Comparison of ENCODE assay signal across 16 cellular contexts in genomic region chr6:43489277-43490072, GRCh38. TPM values are rescaled to one million over a fixed set of nuclear protein-coding genes. Genes with fewer than 3 reads are reported as not detected.
DNase-seq lines count a peak whose midpoint lies in the region; ATAC-seq and TF ChIP-seq lines count a peak whose summit lies in the region.
"Had no signal": no experiment of that assay in that cellular context is flagged by ENCODE, and none has a peak within 500 bp of the region (broad histone marks: within the 10 kb centered on the region; RNA-seq: fewer than 3 reads in every experiment).

No MANE protein-coding gene starts in this region.

- H3K27me3 Mint-ChIP-seq in activated T-helper 1 cell treated with anti-CD3 and anti-CD28 coated beads, Interleukin-12 subunit alpha, Interleukin-12 subunit beta, Interleukin-2, Interleukin-4 antibody, amounts not matched to agents 30 ng/mL and 10 ng/mL and 1 ng/mL, durations not matched to agents 14 hours and 24 hours and 36 hours (ENCODE audit: insufficient read depth) = no peaks in the 10 kb centered on the region
- H3K27me3 Mint-ChIP-seq: activated CD4-positive, alpha-beta memory T cell treated with anti-CD3 and anti-CD28 coated beads, Interleukin-2, amount 10 ng/mL, durations not matched to agents 7 days and 5 days had no signal

- intact Hi-C loops in activated T-helper 1 cell treated with anti-CD3 and anti-CD28 coated beads, Interleukin-12 subunit alpha, Interleukin-12 subunit beta, Interleukin-2, Interleukin-4 antibody, amounts not matched to agents 30 ng/mL and 10 ng/mL and 1 ng/mL, durations not matched to agents 14 hours and 24 hours and 36 hours (cut with micrococcal nuclease) = no loop called here

- H2AK5ac ChIP-seq in trophoblast cell (ENCODE audit: low read length) = no peak overlapping the region
- H2AK5ac ChIP-seq in mesenchymal stem cell (ENCODE audit: low read length, severe bottlenecking) = no peak overlapping the region

- H2AFZ ChIP-seq in trophoblast cell (ENCODE audit: insufficient read depth, low read length, poor library complexity) (no peak overlapping the region), mesenchymal stem cell (ENCODE audit: low read depth, low read length) (no peak overlapping the region)

- H3K27ac ChIP-seq in trophoblast cell (ENCODE audit: low read depth, low read length) (peak overlapping the region; percentile 18), mesenchymal stem cell (ENCODE audit: low read length, poor library complexity, severe bottlenecking) (no peak overlapping the region)

- H3K4me3 ChIP-seq in BE2C (ENCODE audit: low read depth, low read length) = no peak overlapping the region; the same call in 1 of the 2 replicates
- no peak overlapping the region for H3K4me3 ChIP-seq in trophoblast cell (ENCODE audit: low read depth, low read length)
- H3K4me3 ChIP-seq in mesenchymal stem cell (ENCODE audit: insufficient read depth in 1 of 2, low read depth in 1 of 2, low read length in 2 of 2) = no peak overlapping the region
- H3K4me3 ChIP-seq: mucosa of descending colon had no signal

- H3K4me2 ChIP-seq in trophoblast cell (ENCODE audit: low read length) = peak overlapping the region; percentile 22
- no peak overlapping the region for H3K4me2 ChIP-seq in mesenchymal stem cell (ENCODE audit: low read length, poor library complexity, severe bottlenecking)

- peaks cover 4% of the 10 kb centered on the region for H3K36me3 Mint-ChIP-seq in activated T-helper 1 cell treated with anti-CD3 and anti-CD28 coated beads, Interleukin-12 subunit alpha, Interleukin-12 subunit beta, Interleukin-2, Interleukin-4 antibody, amounts not matched to agents 30 ng/mL and 10 ng/mL and 1 ng/mL, durations not matched to agents 14 hours and 24 hours and 36 hours (ENCODE audit: low read depth)

- H4K91ac ChIP-seq in trophoblast cell (ENCODE audit: low read depth, low read length) (peak overlapping the region; percentile 5), mesenchymal stem cell (ENCODE audit: low read length) (no peak overlapping the region)

- H3K9me3 Mint-ChIP-seq in activated T-helper 1 cell treated with anti-CD3 and anti-CD28 coated beads, Interleukin-12 subunit alpha, Interleukin-12 subunit beta, Interleukin-2, Interleukin-4 antibody, amounts not matched to agents 30 ng/mL and 10 ng/mL and 1 ng/mL, durations not matched to agents 14 hours and 24 hours and 36 hours = no peaks in the 10 kb centered on the region
- H3K9me3 Mint-ChIP-seq: activated CD4-positive, alpha-beta memory T cell treated with anti-CD3 and anti-CD28 coated beads, Interleukin-2, amount 10 ng/mL, durations not matched to agents 7 days and 5 days; activated T-helper 2 cell treated with anti-CD3 and anti-CD28 coated beads, Interferon-gamma antibody, Interleukin-2, Interleukin-4, amounts not matched to agents 10 μg/mL and 5 μg/mL and 100 μg/mL, durations not matched to agents 14 hours and 24 hours and 36 hours; immature natural killer cell had no signal

- peaks cover 19% of the 10 kb centered on the region for H3K4me1 ChIP-seq in BE2C
- peaks cover 23 to 29% of the 10 kb centered on the region in 2 experiments for H3K4me1 ChIP-seq in trophoblast cell (ENCODE audit: control insufficient read depth in 1 of 2, insufficient read depth in 2 of 2, low read length in 2 of 2)
- H3K4me1 ChIP-seq in mesenchymal stem cell (ENCODE audit: control insufficient read depth, insufficient read depth, low read depth, low read length) = peaks cover 9% of the 10 kb centered on the region

- no peak overlapping the region for H2BK120ac ChIP-seq in trophoblast cell (ENCODE audit: insufficient read depth, low read length, poor library complexity)
- no peak overlapping the region for H2BK120ac ChIP-seq in mesenchymal stem cell (ENCODE audit: low read depth, low read length)

- H3K36me3 ChIP-seq in BE2C = peaks cover 7% of the 10 kb centered on the region
- H3K36me3 ChIP-seq in trophoblast cell (ENCODE audit: control insufficient read depth in 1 of 2, insufficient read depth in 2 of 2, low read length in 2 of 2) = no peaks in the 10 kb centered on the region
- H3K36me3 ChIP-seq in mesenchymal stem cell (ENCODE audit: control insufficient read depth in 1 of 2, insufficient read depth in 2 of 2, low read depth in 1 of 2, low read length in 2 of 2) = peaks cover 6 to 17% of the 10 kb centered on the region in 2 experiments

- no peak overlapping the region for H2BK12ac ChIP-seq in trophoblast cell (ENCODE audit: low read length)
- H2BK12ac ChIP-seq in mesenchymal stem cell (ENCODE audit: low read length in 2 of 2) = no peak overlapping the region

- no peak overlapping the region for H4K12ac ChIP-seq in trophoblast cell (ENCODE audit: low read depth, low read length)

- no peaks in the 10 kb centered on the region for H3K27me3 ChIP-seq in BE2C
- H3K27me3 ChIP-seq in trophoblast cell (ENCODE audit: insufficient read depth, low read length) = no peaks in the 10 kb centered on the region
- no peaks in the 10 kb centered on the region for H3K27me3 ChIP-seq in mesenchymal stem cell (ENCODE audit: control insufficient read depth in 1 of 2, insufficient read depth in 1 of 2, low read length in 2 of 2)

- H3K9me3 ChIP-seq in BE2C (no peaks in the 10 kb centered on the region), trophoblast cell (ENCODE audit: insufficient read depth, low read depth, low read length) (no peaks in the 10 kb centered on the region), mesenchymal stem cell (ENCODE audit: control insufficient read depth, low read length) (no peaks in the 10 kb centered on the region)
- H3K9me3 ChIP-seq: mucosa of descending colon had no signal

- H3K9ac ChIP-seq in trophoblast cell (ENCODE audit: low read length) (no peak overlapping the region), mesenchymal stem cell (ENCODE audit: low read length) (no peak overlapping the region)

- DNase-seq in BE2C (peak; percentile 77), NCI-H1694 (lab: John Stamatoyannopoulos, UW) (peak; percentile 56), globus pallidus (ENCODE audit: low spot score) (peak; percentile 99), trophoblast cell (peak; percentile 58 to 66), cerebellar cortex (ENCODE audit: low spot score) (no peak), mesenchymal stem cell (no peak)
- no peak for DNase-seq in activated T-helper 1 cell treated with anti-CD3 and anti-CD28 coated beads, Interleukin-12 subunit alpha, Interleukin-12 subunit beta, Interleukin-2, Interleukin-4 antibody, amounts not matched to agents 30 ng/mL and 10 ng/mL and 1 ng/mL, durations not matched to agents 14 hours and 24 hours and 36 hours (ENCODE audit: low spot score)
- DNase-seq: activated CD4-positive, alpha-beta memory T cell treated with anti-CD3 and anti-CD28 coated beads, Interleukin-2, amount 10 ng/mL, durations not matched to agents 7 days and 5 days; DMS153; GOT3; immature natural killer cell; mucosa of descending colon; SIG-M5; stimulated activated CD4-positive, alpha-beta T cell treated with anti-CD3 and anti-CD28 coated beads, Interleukin-2, amount 100 ng/mL, for 48 hours had no signal

- H2BK5ac ChIP-seq in trophoblast cell (ENCODE audit: low read depth, low read length, poor library complexity) = no peak overlapping the region
- no peak overlapping the region for H2BK5ac ChIP-seq in mesenchymal stem cell (ENCODE audit: low read depth, low read length, poor library complexity, severe bottlenecking)

- no peak for TF ChIP-seq CTCF in BE2C (IDR thresholded peaks at IDR 0.05; ENCODE audit: low read depth, low read length)

- no CpG with 5 or more reads among the region's 12 CpGs for WGBS in trophoblast cell (ENCODE audit: extremely low coverage, insufficient coverage, insufficient read length)
- WGBS in mesenchymal stem cell = 91% methylated on average over 12 of the region's 12 CpGs

- H2BK15ac ChIP-seq in mesenchymal stem cell (ENCODE audit: low read depth, poor library complexity, severe bottlenecking) = no peak overlapping the region

- no peak overlapping the region for H3K4ac ChIP-seq in trophoblast cell (ENCODE audit: low read depth, low read length)
- no peak overlapping the region for H3K4ac ChIP-seq in mesenchymal stem cell (ENCODE audit: low read depth in 1 of 2, low read length in 2 of 2)

- no peaks in the 10 kb centered on the region for H3K79me2 ChIP-seq in trophoblast cell (ENCODE audit: control insufficient read depth, insufficient read depth, low read length, poor library complexity)

- H4K8ac ChIP-seq in trophoblast cell (ENCODE audit: low read depth, low read length) (no peak overlapping the region), mesenchymal stem cell (ENCODE audit: low read length) (no peak overlapping the region)

- H3K27ac Mint-ChIP-seq in activated T-helper 1 cell treated with anti-CD3 and anti-CD28 coated beads, Interleukin-12 subunit alpha, Interleukin-12 subunit beta, Interleukin-2, Interleukin-4 antibody, amounts not matched to agents 30 ng/mL and 10 ng/mL and 1 ng/mL, durations not matched to agents 14 hours and 24 hours and 36 hours = no peak overlapping the region
- H3K27ac Mint-ChIP-seq: activated CD4-positive, alpha-beta memory T cell treated with anti-CD3 and anti-CD28 coated beads, Interleukin-2, amount 10 ng/mL, durations not matched to agents 7 days and 5 days; activated T-helper 2 cell treated with anti-CD3 and anti-CD28 coated beads, Interferon-gamma antibody, Interleukin-2, Interleukin-4, amounts not matched to agents 10 μg/mL and 5 μg/mL and 100 μg/mL, durations not matched to agents 14 hours and 24 hours and 36 hours had no signal

- H3K79me1 ChIP-seq in trophoblast cell (ENCODE audit: low read length) (no peaks in the 10 kb centered on the region), mesenchymal stem cell (replicated peaks; ENCODE audit: low read length, poor library complexity, severe bottlenecking) (peaks cover 27% of the 10 kb centered on the region)

- H3K4me1 Mint-ChIP-seq in activated T-helper 1 cell treated with anti-CD3 and anti-CD28 coated beads, Interleukin-12 subunit alpha, Interleukin-12 subunit beta, Interleukin-2, Interleukin-4 antibody, amounts not matched to agents 30 ng/mL and 10 ng/mL and 1 ng/mL, durations not matched to agents 14 hours and 24 hours and 36 hours (ENCODE audit: low read depth) = peaks cover 24% of the 10 kb centered on the region

- ATAC-seq in GM18520 (IDR thresholded peaks at IDR 0.05; ENCODE audit: unreplicated experiment) = no peak
- ATAC-seq: mucosa of descending colon had no signal

- H3K14ac ChIP-seq in trophoblast cell (ENCODE audit: low read length) = no peak overlapping the region
- no peak overlapping the region for H3K14ac ChIP-seq in mesenchymal stem cell (ENCODE audit: low read length in 2 of 2)

- H3K23ac ChIP-seq in trophoblast cell (ENCODE audit: low read length) (no peak overlapping the region), mesenchymal stem cell (ENCODE audit: low read length in 2 of 2) (peak overlapping the region in 1 of 2 experiments; percentile 56)

- no peak overlapping the region for H3K4me3 Mint-ChIP-seq in activated T-helper 1 cell treated with anti-CD3 and anti-CD28 coated beads, Interleukin-12 subunit alpha, Interleukin-12 subunit beta, Interleukin-2, Interleukin-4 antibody, amounts not matched to agents 30 ng/mL and 10 ng/mL and 1 ng/mL, durations not matched to agents 14 hours and 24 hours and 36 hours
- H3K4me3 Mint-ChIP-seq: activated CD4-positive, alpha-beta memory T cell treated with anti-CD3 and anti-CD28 coated beads, Interleukin-2, amount 10 ng/mL, durations not matched to agents 7 days and 5 days; immature natural killer cell had no signal

- H3K18ac ChIP-seq in trophoblast cell (ENCODE audit: low read length) (no peak overlapping the region), mesenchymal stem cell (ENCODE audit: low read depth in 1 of 2, low read length in 2 of 2) (no peak overlapping the region)

RNA-seq across cellular contexts. Expression of gene TJAP1, which starts 12.1 kb away (rescaled TPM):
- 53.9 TPM for polyA plus RNA-seq in BE2C (2012; ENCODE audit: insufficient read depth, insufficient read length, low read depth)
- 21.4 and 21.9 TPM in 2 replicates for polyA plus RNA-seq in trophoblast cell (2013)
- total RNA-seq in activated T-helper 1 cell treated with anti-CD3 and anti-CD28 coated beads, Interleukin-12 subunit alpha, Interleukin-12 subunit beta, Interleukin-2, Interleukin-4 antibody, amounts not matched to agents 30 ng/mL and 10 ng/mL and 1 ng/mL, durations not matched to agents 14 hours and 24 hours and 36 hours = 43.4 and 48.2 TPM in 2 replicates
- 18.3 TPM for polyA plus RNA-seq in mesenchymal stem cell (2013, experiment 1 of 2)
- 18.3 TPM for polyA plus RNA-seq in mesenchymal stem cell (2013, experiment 2 of 2)

RNA-seq across cellular contexts. Expression of gene LRRC73, which starts 20.7 kb away (rescaled TPM):
- polyA plus RNA-seq in BE2C (2012; ENCODE audit: insufficient read depth, insufficient read length, low read depth) = 0.48 TPM
- polyA plus RNA-seq in trophoblast cell (2013) = 0.74 and 0.78 TPM in 2 replicates
- 0.10 and 0.12 TPM in 2 replicates for total RNA-seq in activated T-helper 1 cell treated with anti-CD3 and anti-CD28 coated beads, Interleukin-12 subunit alpha, Interleukin-12 subunit beta, Interleukin-2, Interleukin-4 antibody, amounts not matched to agents 30 ng/mL and 10 ng/mL and 1 ng/mL, durations not matched to agents 14 hours and 24 hours and 36 hours
- polyA plus RNA-seq in mesenchymal stem cell (2013, experiment 1 of 2) = 0.44 TPM
- 0.52 TPM for polyA plus RNA-seq in mesenchymal stem cell (2013, experiment 2 of 2)
- polyA plus RNA-seq: immature natural killer cell had no signal

RNA-seq across cellular contexts. Expression of gene YIPF3, which starts 27.3 kb away (rescaled TPM):
- 421 TPM for polyA plus RNA-seq in BE2C (2012; ENCODE audit: insufficient read depth, insufficient read length, low read depth)
- 124 and 129 TPM in 2 replicates for polyA plus RNA-seq in trophoblast cell (2013)
- total RNA-seq in activated T-helper 1 cell treated with anti-CD3 and anti-CD28 coated beads, Interleukin-12 subunit alpha, Interleukin-12 subunit beta, Interleukin-2, Interleukin-4 antibody, amounts not matched to agents 30 ng/mL and 10 ng/mL and 1 ng/mL, durations not matched to agents 14 hours and 24 hours and 36 hours = 60.2 and 62.5 TPM in 2 replicates
- 171 TPM for polyA plus RNA-seq in mesenchymal stem cell (2013, experiment 1 of 2)
- polyA plus RNA-seq in mesenchymal stem cell (2013, experiment 2 of 2) = 170 TPM

RNA-seq across cellular contexts. Expression of gene POLR1C, which starts 27.4 kb away (rescaled TPM):
- 114 TPM for polyA plus RNA-seq in BE2C (2012; ENCODE audit: insufficient read depth, insufficient read length, low read depth)
- polyA plus RNA-seq in trophoblast cell (2013) = 23.9 and 25.0 TPM in 2 replicates
- 85.8 and 98.0 TPM in 2 replicates for total RNA-seq in activated T-helper 1 cell treated with anti-CD3 and anti-CD28 coated beads, Interleukin-12 subunit alpha, Interleukin-12 subunit beta, Interleukin-2, Interleukin-4 antibody, amounts not matched to agents 30 ng/mL and 10 ng/mL and 1 ng/mL, durations not matched to agents 14 hours and 24 hours and 36 hours
- polyA plus RNA-seq in mesenchymal stem cell (2013, experiment 1 of 2) = 17.0 TPM
- 17.3 TPM for polyA plus RNA-seq in mesenchymal stem cell (2013, experiment 2 of 2)

RNA-seq across cellular contexts. Expression of gene DLK2, which starts 34.1 kb away (rescaled TPM):
- 0.69 TPM for polyA plus RNA-seq in BE2C (2012; ENCODE audit: insufficient read depth, insufficient read length, low read depth)
- 12.6 and 13.6 TPM in 2 replicates for polyA plus RNA-seq in trophoblast cell (2013)
- total RNA-seq in activated T-helper 1 cell treated with anti-CD3 and anti-CD28 coated beads, Interleukin-12 subunit alpha, Interleukin-12 subunit beta, Interleukin-2, Interleukin-4 antibody, amounts not matched to agents 30 ng/mL and 10 ng/mL and 1 ng/mL, durations not matched to agents 14 hours and 24 hours and 36 hours = 1.5 and 2.0 TPM in 2 replicates
- polyA plus RNA-seq in mesenchymal stem cell (2013, experiment 1 of 2) = 0.52 TPM
- polyA plus RNA-seq in mesenchymal stem cell (2013, experiment 2 of 2) = 0.62 TPM

Comparison
In these comparisons a context has a peak if more than half of its experiments do, and no peak if none do; other contexts are left out.
1. DNase-seq: peak in BE2C (single experiment), NCI-H1694 (single experiment), globus pallidus (single experiment) and trophoblast cell (2 of 2); none in activated T-helper 1 cell treated with anti-CD3 and anti-CD28 coated beads, Interleukin-12 subunit alpha, Interleukin-12 subunit beta, Interleukin-2, Interleukin-4 antibody, amounts not matched to agents 30 ng/mL and 10 ng/mL and 1 ng/mL, durations not matched to agents 14 hours and 24 hours and 36 hours (single experiment), cerebellar cortex (single experiment) and mesenchymal stem cell (single experiment).